Comparison of ENCODE assay signal across 2 cellular contexts in genomic region chr4:2806392-2807355, GRCh38.
TF ChIP-seq lines count a peak whose summit lies in the region.

No MANE protein-coding gene starts in this region.

TF ChIP-seq in GM23338, 12 proteins besides CTCF, POLR2A, EP300 and RAD21:
- TF ChIP-seq ZNF114 (CRISPR knock-in tag; IDR thresholded peaks at IDR 0.05): no peak
- TF ChIP-seq REST (IDR thresholded peaks at IDR 0.05; ENCODE audit: unreplicated experiment): no peak
- TF ChIP-seq NANOG (IDR thresholded peaks at IDR 0.05; ENCODE audit: borderline replicate concordance): no peak

TF ChIP-seq in GM12878, 131 proteins besides CTCF, POLR2A, EP300 and RAD21:
- TF ChIP-seq ZNF24 (IDR thresholded peaks at IDR 0.05) (peak; percentile 83), IRF5 (IDR thresholded peaks at IDR 0.05; ENCODE audit: borderline replicate concordance) (no peak)
